In genomic region chr3:120114376-120114775, GRCh38 we compare ENCODE assay signal across 20 cellular contexts.
"Had no signal": no experiment of that assay in that cellular context is flagged by ENCODE, and none has a peak within 500 bp of the region (broad histone marks: within the 10 kb centered on the region; RNA-seq: fewer than 3 reads in every experiment).

No MANE protein-coding gene starts in this region.

- DNase-seq: effector CD8-positive, alpha-beta T cell; gastrocnemius medialis; heart right ventricle; hypothalamus; mucosa of descending colon; natural killer cell; posterior cingulate gyrus; sigmoid colon; small intestine; stimulated activated CD4-positive, alpha-beta T cell treated with anti-CD3 and anti-CD28 coated beads, Interleukin-4, amount 100 ng/mL, for 1 hour; stimulated activated CD8-positive, alpha-beta memory T cell treated with anti-CD3 and anti-CD28 coated beads, Interleukin-4, amount 100 ng/mL, for 48 hours; tibial artery; upper lobe of left lung; uterus had no signal

- H3K4me1 ChIP-seq: gastrocnemius medialis, heart right ventricle, sigmoid colon, tibial artery, uterus had no signal

- H3K27me3 ChIP-seq: gastrocnemius medialis, heart right ventricle, sigmoid colon, tibial artery, upper lobe of left lung, uterus had no signal

- H3K36me3 ChIP-seq: gastrocnemius medialis, heart right ventricle, sigmoid colon, tibial artery, upper lobe of left lung, uterus had no signal

- H3K4me3 Mint-ChIP-seq: natural killer cell; neural crest cell; stimulated activated effector memory CD8-positive, alpha-beta T cell treated with anti-CD3 and anti-CD28 coated beads, Interleukin-12 subunit alpha, Interleukin-12 subunit beta, amount 100 ng/mL, for 72 hours; stimulated activated naive CD8-positive, alpha-beta T cell treated with anti-CD3 and anti-CD28 coated beads, Interleukin-15, Interleukin-2, amounts not matched to agents 100 ng/mL and 50 ng/mL, for 24 hours had no signal

- FAIRE-seq: islet of Langerhans, small intestine had no signal

- H3K27ac ChIP-seq: coronary artery, gastrocnemius medialis, heart right ventricle, sigmoid colon, tibial artery, upper lobe of left lung, uterus had no signal

- H3K36me3 Mint-ChIP-seq: natural killer cell; stimulated activated effector memory CD8-positive, alpha-beta T cell treated with anti-CD3 and anti-CD28 coated beads, Interleukin-12 subunit alpha, Interleukin-12 subunit beta, amount 100 ng/mL, for 72 hours had no signal

- H3K27me3 Mint-ChIP-seq: stimulated activated naive CD8-positive, alpha-beta T cell treated with anti-CD3 and anti-CD28 coated beads, Interleukin-15, Interleukin-2, amounts not matched to agents 100 ng/mL and 50 ng/mL, for 24 hours had no signal

- ATAC-seq: gastrocnemius medialis; heart right ventricle; left lobe of liver; mucosa of descending colon; natural killer cell; stimulated activated effector memory CD8-positive, alpha-beta T cell treated with anti-CD3 and anti-CD28 coated beads, Interleukin-12 subunit alpha, Interleukin-12 subunit beta, amount 100 ng/mL, for 72 hours had no signal

- H3K9me3 ChIP-seq: gastrocnemius medialis, sigmoid colon, uterus had no signal

- H3K4me3 ChIP-seq: coronary artery, gastrocnemius medialis, heart right ventricle, mucosa of descending colon, sigmoid colon, tibial artery, upper lobe of left lung, uterus had no signal

- H3K27ac Mint-ChIP-seq: natural killer cell; stimulated activated effector memory CD8-positive, alpha-beta T cell treated with anti-CD3 and anti-CD28 coated beads, Interleukin-12 subunit alpha, Interleukin-12 subunit beta, amount 100 ng/mL, for 72 hours; stimulated activated naive CD8-positive, alpha-beta T cell treated with anti-CD3 and anti-CD28 coated beads, Interleukin-15, Interleukin-2, amounts not matched to agents 100 ng/mL and 50 ng/mL, for 24 hours had no signal

- H3K4me1 Mint-ChIP-seq: natural killer cell; stimulated activated effector memory CD8-positive, alpha-beta T cell treated with anti-CD3 and anti-CD28 coated beads, Interleukin-12 subunit alpha, Interleukin-12 subunit beta, amount 100 ng/mL, for 72 hours had no signal
